1 cellular context compared by ENCODE assay signal in genomic region chr2:16321872-16322271, GRCh38.
TF ChIP-seq lines count a peak whose summit lies in the region.

No MANE protein-coding gene starts in this region.

TF ChIP-seq in GM23338, 12 proteins besides CTCF, POLR2A, EP300 and RAD21 (continued from another document):
- TF ChIP-seq, protein P1, sequence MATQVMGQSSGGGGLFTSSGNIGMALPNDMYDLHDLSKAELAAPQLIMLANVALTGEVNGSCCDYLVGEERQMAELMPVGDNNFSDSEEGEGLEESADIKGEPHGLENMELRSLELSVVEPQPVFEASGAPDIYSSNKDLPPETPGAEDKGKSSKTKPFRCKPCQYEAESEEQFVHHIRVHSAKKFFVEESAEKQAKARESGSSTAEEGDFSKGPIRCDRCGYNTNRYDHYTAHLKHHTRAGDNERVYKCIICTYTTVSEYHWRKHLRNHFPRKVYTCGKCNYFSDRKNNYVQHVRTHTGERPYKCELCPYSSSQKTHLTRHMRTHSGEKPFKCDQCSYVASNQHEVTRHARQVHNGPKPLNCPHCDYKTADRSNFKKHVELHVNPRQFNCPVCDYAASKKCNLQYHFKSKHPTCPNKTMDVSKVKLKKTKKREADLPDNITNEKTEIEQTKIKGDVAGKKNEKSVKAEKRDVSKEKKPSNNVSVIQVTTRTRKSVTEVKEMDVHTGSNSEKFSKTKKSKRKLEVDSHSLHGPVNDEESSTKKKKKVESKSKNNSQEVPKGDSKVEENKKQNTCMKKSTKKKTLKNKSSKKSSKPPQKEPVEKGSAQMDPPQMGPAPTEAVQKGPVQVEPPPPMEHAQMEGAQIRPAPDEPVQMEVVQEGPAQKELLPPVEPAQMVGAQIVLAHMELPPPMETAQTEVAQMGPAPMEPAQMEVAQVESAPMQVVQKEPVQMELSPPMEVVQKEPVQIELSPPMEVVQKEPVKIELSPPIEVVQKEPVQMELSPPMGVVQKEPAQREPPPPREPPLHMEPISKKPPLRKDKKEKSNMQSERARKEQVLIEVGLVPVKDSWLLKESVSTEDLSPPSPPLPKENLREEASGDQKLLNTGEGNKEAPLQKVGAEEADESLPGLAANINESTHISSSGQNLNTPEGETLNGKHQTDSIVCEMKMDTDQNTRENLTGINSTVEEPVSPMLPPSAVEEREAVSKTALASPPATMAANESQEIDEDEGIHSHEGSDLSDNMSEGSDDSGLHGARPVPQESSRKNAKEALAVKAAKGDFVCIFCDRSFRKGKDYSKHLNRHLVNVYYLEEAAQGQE (IDR thresholded peaks at IDR 0.05; ENCODE audit: unreplicated experiment): no peak
- no peak for TF ChIP-seq ETS1 (IDR thresholded peaks at IDR 0.05)
- TF ChIP-seq ZNF331 (CRISPR knock-in tag; IDR thresholded peaks at IDR 0.05; ENCODE audit: low read depth): no peak
- no peak for TF ChIP-seq POLR2AphosphoS5 (IDR thresholded peaks at IDR 0.05; ENCODE audit: low read depth)
- TF ChIP-seq EZH2 (IDR thresholded peaks at IDR 0.05; ENCODE audit: low read depth, unreplicated experiment): no peak
- TF ChIP-seq NANOG (IDR thresholded peaks at IDR 0.05; ENCODE audit: borderline replicate concordance): no peak
- no peak for TF ChIP-seq JUNB (IDR thresholded peaks at IDR 0.05; ENCODE audit: unreplicated experiment)
- TF ChIP-seq EZH2phosphoT487 (IDR thresholded peaks at IDR 0.05; ENCODE audit: unreplicated experiment): no peak
- no peak for TF ChIP-seq CREB1 (CRISPR knock-in tag; IDR thresholded peaks at IDR 0.05; ENCODE audit: low read depth)
